In genomic region chr12:3122841-3123678, GRCh38 we compare ENCODE assay signal across 9 cellular contexts. TPM values are rescaled to one million over a fixed set of nuclear protein-coding genes. Genes with fewer than 3 reads are reported as not detected.
A peak's percentile ranks its signal among the peaks of the same experiment; 100 is the strongest.
DNase-seq lines count a peak whose midpoint lies in the region; ATAC-seq and TF ChIP-seq lines count a peak whose summit lies in the region.
"Had no signal": no experiment of that assay in that cellular context is flagged by ENCODE, and none has a peak within 500 bp of the region (broad histone marks: within the 10 kb centered on the region; RNA-seq: fewer than 3 reads in every experiment).

No MANE protein-coding gene starts in this region.

- no peak overlapping the region for H2AFZ ChIP-seq in osteoblast (ENCODE audit: low read length)

- H3K4me1 Mint-ChIP-seq in activated naive CD8-positive, alpha-beta T cell treated with anti-CD3 and anti-CD28 coated beads for 36 hours, result peaks cover 18% of the 10 kb centered on the region

- ATAC-seq in HG03135 (IDR thresholded peaks at IDR 0.05; ENCODE audit: unreplicated experiment) (no peak), HG02642 (IDR thresholded peaks at IDR 0.05; ENCODE audit: poor library complexity, unreplicated experiment) (no peak)

- in situ Hi-C loops in SK-MEL-5 (cut with HindIII; ENCODE audit: low pct_unique_long_range_greater_than_20kb, low sequenced_read_pairs), result no loop called here

- H3K4me1 ChIP-seq in osteoblast (ENCODE audit: insufficient read depth, low read length), result peaks cover 31% of the 10 kb centered on the region

- H3K27ac Mint-ChIP-seq in activated naive CD8-positive, alpha-beta T cell treated with anti-CD3 and anti-CD28 coated beads for 36 hours, result no peak overlapping the region
- H3K27ac Mint-ChIP-seq: activated CD4-positive, alpha-beta memory T cell treated with anti-CD3 and anti-CD28 coated beads, Interleukin-2, amount 10 ng/mL, durations not matched to agents 7 days and 5 days had no signal

- peak overlapping the region; percentile 81 for H3K4me2 ChIP-seq in osteoblast (ENCODE audit: insufficient read depth, low read length)

- H3K9me3 Mint-ChIP-seq in activated naive CD8-positive, alpha-beta T cell treated with anti-CD3 and anti-CD28 coated beads for 36 hours, result peaks cover 1% of the 10 kb centered on the region
- H3K9me3 Mint-ChIP-seq: activated CD4-positive, alpha-beta memory T cell treated with anti-CD3 and anti-CD28 coated beads, Interleukin-2, amount 10 ng/mL, durations not matched to agents 7 days and 5 days had no signal

- no peak overlapping the region for H3K4me3 ChIP-seq in osteoblast (ENCODE audit: insufficient read depth, low read length)

- no peaks in the 10 kb centered on the region for H3K36me3 Mint-ChIP-seq in activated naive CD8-positive, alpha-beta T cell treated with anti-CD3 and anti-CD28 coated beads for 36 hours

- H4K20me1 ChIP-seq in osteoblast (ENCODE audit: insufficient read depth, low read length), result peaks cover 18% of the 10 kb centered on the region

- DNase-seq in EH (ENCODE audit: low read depth), result peak; percentile 90
- DNase-seq in SK-MEL-5 (ENCODE audit: low read depth, low spot score), result peak; percentile 28
- DNase-seq in fibroblast of peridontal ligament (ENCODE audit: extremely low read depth), result peak; percentile 82
- peak; percentile 93 for DNase-seq in osteoblast (ENCODE audit: insufficient read length, low spot score, missing footprints)
- DNase-seq in activated naive CD8-positive, alpha-beta T cell treated with anti-CD3 and anti-CD28 coated beads for 36 hours, result no peak
- no peak for DNase-seq in HUDEP-2 (lab: John Stamatoyannopoulos, UW; ENCODE audit: unreplicated experiment in 76 of 76)
- DNase-seq: activated CD4-positive, alpha-beta memory T cell treated with anti-CD3 and anti-CD28 coated beads, Interleukin-2, amount 10 ng/mL, durations not matched to agents 7 days and 5 days had no signal

- peaks cover 2% of the 10 kb centered on the region for H3K9me3 ChIP-seq in osteoblast (ENCODE audit: low read depth, low read length)

- H3K36me3 ChIP-seq in osteoblast (ENCODE audit: insufficient read depth, low read length), result no peaks in the 10 kb centered on the region

- peak; percentile 23 for TF ChIP-seq CTCF in osteoblast (IDR thresholded peaks at IDR 0.05; ENCODE audit: extremely low read depth, low read depth, low read length)

- H3K4me3 Mint-ChIP-seq in activated naive CD8-positive, alpha-beta T cell treated with anti-CD3 and anti-CD28 coated beads for 36 hours, result no peak overlapping the region
- H3K4me3 Mint-ChIP-seq: activated CD4-positive, alpha-beta memory T cell treated with anti-CD3 and anti-CD28 coated beads, Interleukin-2, amount 10 ng/mL, durations not matched to agents 7 days and 5 days had no signal

- peaks cover 45% of the 10 kb centered on the region for H3K27me3 Mint-ChIP-seq in activated naive CD8-positive, alpha-beta T cell treated with anti-CD3 and anti-CD28 coated beads for 36 hours

- peaks cover 4% of the 10 kb centered on the region for H3K27me3 ChIP-seq in osteoblast (ENCODE audit: insufficient read depth, low read length)

- peak overlapping the region; percentile 88 for H3K27ac ChIP-seq in osteoblast (ENCODE audit: low read depth, low read length)

- no peaks in the 10 kb centered on the region for H3K79me2 ChIP-seq in osteoblast (ENCODE audit: insufficient read depth, low read length)

RNA-seq across cellular contexts. Expression of gene TSPAN9, which starts 45.9 kb away (rescaled TPM):
- total RNA-seq in SK-MEL-5 (2014; rRNA removed; shearing (Covaris generic)), result 14.2 and 19.3 TPM in 2 replicates
- polyA plus RNA-seq in SK-MEL-5 (2015; cell fraction: cytosol; rRNA removed), result 22.6 and 27.5 TPM in 2 replicates
- polyA plus RNA-seq in SK-MEL-5 (2015; cell fraction: nucleus; rRNA removed), result 21.7 and 26.8 TPM in 2 replicates
- total RNA-seq in osteoblast, result 12.1 and 13.0 TPM in 2 replicates
- total RNA-seq in activated naive CD8-positive, alpha-beta T cell treated with anti-CD3 and anti-CD28 coated beads for 36 hours, result under 1 TPM; 0.24 to 0.31 TPM

Comparison
In these comparisons a context has a peak if more than half of its experiments do, and no peak if none do; other contexts are left out.
1. DNase-seq: peak in EH (single experiment), SK-MEL-5 (single experiment), fibroblast of peridontal ligament (single experiment) and osteoblast (single experiment); none in activated naive CD8-positive, alpha-beta T cell treated with anti-CD3 and anti-CD28 coated beads for 36 hours (single experiment) and HUDEP-2 (0 of 76).